ENCODE assay signal across 10 cellular contexts in genomic region chr19:44796701-44797115, GRCh38. TPM values are rescaled to one million over a fixed set of nuclear protein-coding genes. Genes with fewer than 3 reads are reported as not detected.
DNase-seq lines count a peak whose midpoint lies in the region; ATAC-seq and TF ChIP-seq lines count a peak whose summit lies in the region.
"Had no signal": no experiment of that assay in that cellular context is flagged by ENCODE, and none has a peak within 500 bp of the region (broad histone marks: within the 10 kb centered on the region; RNA-seq: fewer than 3 reads in every experiment).

No MANE protein-coding gene starts in this region.

- no peak overlapping the region for H3K4me2 ChIP-seq in DND-41 (ENCODE audit: insufficient read depth, low read length)

- peaks cover 0 to 27% (median 13%) of the 10 kb centered on the region in 7 donors for H3K4me1 Mint-ChIP-seq in naive thymus-derived CD4-positive, alpha-beta T cell

- no peak for TF ChIP-seq CTCF in DND-41 (IDR thresholded peaks at IDR 0.05; ENCODE audit: borderline replicate concordance, extremely low read depth, low read length, poor library complexity, severe bottlenecking)
- TF ChIP-seq CTCF in coronary artery (IDR thresholded peaks at IDR 0.05): no peak
- TF ChIP-seq CTCF in GM20000 (IDR thresholded peaks at IDR 0.05; ENCODE audit: extremely low read depth, missing control alignments): no peak

- peak overlapping the region in 8 of 10 donors; percentile 24 to 70 (median 60) for H3K4me3 Mint-ChIP-seq in naive thymus-derived CD4-positive, alpha-beta T cell

- H3K4me3 ChIP-seq in DND-41 (ENCODE audit: low read depth in 1 of 2, low read length in 2 of 2) (no peak overlapping the region), coronary artery (no peak overlapping the region)
- H3K4me3 ChIP-seq in naive thymus-derived CD4-positive, alpha-beta T cell (ENCODE audit: low read length): no peak overlapping the region

- no peak overlapping the region for H2AFZ ChIP-seq in DND-41 (ENCODE audit: low read depth, low read length)

- no peaks in the 10 kb centered on the region for H3K27me3 ChIP-seq in DND-41 (ENCODE audit: insufficient read depth, low read length, poor library complexity)
- no peaks in the 10 kb centered on the region for H3K27me3 ChIP-seq in naive thymus-derived CD4-positive, alpha-beta T cell (ENCODE audit: control insufficient read depth in 2 of 2, insufficient read depth in 2 of 2, low read length in 2 of 2)

- H3K4me1 ChIP-seq in DND-41 (ENCODE audit: insufficient read depth, low read length): no peaks in the 10 kb centered on the region
- peaks cover 0 to 8% of the 10 kb centered on the region in 2 donors for H3K4me1 ChIP-seq in naive thymus-derived CD4-positive, alpha-beta T cell (ENCODE audit: control insufficient read depth in 2 of 2, insufficient read depth in 2 of 2, low read length in 2 of 2)

- no peaks in the 10 kb centered on the region for H3K36me3 Mint-ChIP-seq in naive thymus-derived CD4-positive, alpha-beta T cell

- H3K9me3 ChIP-seq in DND-41 (ENCODE audit: insufficient read depth, low read length, severe bottlenecking): no peaks in the 10 kb centered on the region
- no peaks in the 10 kb centered on the region for H3K9me3 ChIP-seq in naive thymus-derived CD4-positive, alpha-beta T cell (ENCODE audit: control insufficient read depth in 2 of 3, low read length in 3 of 3)

- DNase-seq in DND-41 (peak; percentile 23), NCI-H2196 (lab: John Stamatoyannopoulos, UW; ENCODE audit: unreplicated experiment) (peak; percentile 71), coronary artery (ENCODE audit: low spot score) (no peak), activated gamma-delta T cell treated with Interleukin-2 at 50 U/mL for 16 hours (no peak), AG08395 (ENCODE audit: low spot score) (no peak), GM20000 (ENCODE audit: low spot score) (no peak)
- DNase-seq in naive thymus-derived CD4-positive, alpha-beta T cell: peak in 1 of 9 donors; percentile 13
- DNase-seq: effector CD4-positive, alpha-beta T cell had no signal

- no peaks in the 10 kb centered on the region for H3K36me3 ChIP-seq in DND-41 (ENCODE audit: insufficient read depth, low read length)
- H3K36me3 ChIP-seq in naive thymus-derived CD4-positive, alpha-beta T cell (ENCODE audit: control insufficient read depth in 2 of 3, insufficient read depth in 3 of 3, low read length in 3 of 3): no peaks in the 10 kb centered on the region

- peak overlapping the region in 8 of 9 donors; percentile 17 to 83 (median 54) for H3K27ac Mint-ChIP-seq in naive thymus-derived CD4-positive, alpha-beta T cell

- H3K27me3 Mint-ChIP-seq in naive thymus-derived CD4-positive, alpha-beta T cell: no peaks in the 10 kb centered on the region

- CTCF ChIA-PET in naive thymus-derived CD4-positive, alpha-beta T cell (lab: Charles Lee): interaction anchor here (0.6 kb wide), 1 partner anchor 10 kb away, joined by 3 read pairs; no protein-coding TSS in a partner anchor

- no peak overlapping the region for H3K27ac ChIP-seq in DND-41 (ENCODE audit: low read length)
- H3K27ac ChIP-seq in coronary artery: peak overlapping the region; percentile 11 to 62
- H3K27ac ChIP-seq in naive thymus-derived CD4-positive, alpha-beta T cell (ENCODE audit: low read depth, low read length): no peak overlapping the region

- ATAC-seq in DND-41 (ENCODE audit: insufficient read depth, low read depth): no peak; the same call in 2 of the 3 replicates
- no peak for ATAC-seq in naive thymus-derived CD4-positive, alpha-beta T cell
- ATAC-seq in GM19463 (IDR thresholded peaks at IDR 0.05; ENCODE audit: unreplicated experiment): no peak

- H3K9me3 Mint-ChIP-seq in naive thymus-derived CD4-positive, alpha-beta T cell: no peaks in the 10 kb centered on the region

- no peaks in the 10 kb centered on the region for H4K20me1 ChIP-seq in DND-41 (ENCODE audit: insufficient read depth, low read length)

- POLR2A ChIA-PET in naive thymus-derived CD4-positive, alpha-beta T cell (lab: Charles Lee): no interaction called here

- H3K79me2 ChIP-seq in DND-41 (ENCODE audit: insufficient read depth, low read length): no peaks in the 10 kb centered on the region

- H3K9ac ChIP-seq in DND-41 (ENCODE audit: low read depth, low read length): no peak overlapping the region

- intact Hi-C loops in naive thymus-derived CD4-positive, alpha-beta T cell (cut with micrococcal nuclease): no loop called here

RNA-seq across cellular contexts. Expression of gene BCAM, which starts 12.2 kb away (rescaled TPM):
- under 1 TPM in 1 of 5 experiments, not detected in 4; 0.42 TPM for total RNA-seq in naive thymus-derived CD4-positive, alpha-beta T cell
- not detected for polyA plus RNA-seq in naive thymus-derived CD4-positive, alpha-beta T cell

RNA-seq across cellular contexts. Expression of gene CBLC, which starts 19.0 kb away (rescaled TPM):
- not detected for total RNA-seq in naive thymus-derived CD4-positive, alpha-beta T cell
- polyA plus RNA-seq in naive thymus-derived CD4-positive, alpha-beta T cell: not detected
- total RNA-seq: temporal lobe had no signal

RNA-seq across cellular contexts. Expression of gene BCL3, which starts 48.2 kb away (rescaled TPM):
- 100 to 1,000 TPM in 1 of 5 experiments, 10 to 100 TPM in 4; 10.2 to 107 (median 94.2) TPM for total RNA-seq in naive thymus-derived CD4-positive, alpha-beta T cell
- 1 to 10 TPM; 3.3 to 8.9 TPM for polyA plus RNA-seq in naive thymus-derived CD4-positive, alpha-beta T cell

RNA-seq across cellular contexts. Expression of gene NECTIN2, which starts 49.4 kb away (rescaled TPM):
- total RNA-seq in naive thymus-derived CD4-positive, alpha-beta T cell: 1 to 10 TPM in 3 of 5 experiments, under 1 TPM in 2; 0.17 to 9.2 (median 1.2) TPM
- under 1 TPM in 1 of 2 donors, not detected in 1; 0.16 TPM for polyA plus RNA-seq in naive thymus-derived CD4-positive, alpha-beta T cell

Comparison
In these comparisons a context has a peak if more than half of its experiments do, and no peak if none do; other contexts are left out.
1. DNase-seq: peak in DND-41 (single experiment) and NCI-H2196 (single experiment); none in coronary artery (single experiment), activated gamma-delta T cell treated with Interleukin-2 at 50 U/mL for 16 hours (single experiment), AG08395 (single experiment) and GM20000 (single experiment).
2. H3K27ac ChIP-seq: peak in coronary artery (2 of 2); none in DND-41 (single experiment) and naive thymus-derived CD4-positive, alpha-beta T cell (single experiment).